ENCODE assay signal across 8 cellular contexts in the genomic region with DNA sequence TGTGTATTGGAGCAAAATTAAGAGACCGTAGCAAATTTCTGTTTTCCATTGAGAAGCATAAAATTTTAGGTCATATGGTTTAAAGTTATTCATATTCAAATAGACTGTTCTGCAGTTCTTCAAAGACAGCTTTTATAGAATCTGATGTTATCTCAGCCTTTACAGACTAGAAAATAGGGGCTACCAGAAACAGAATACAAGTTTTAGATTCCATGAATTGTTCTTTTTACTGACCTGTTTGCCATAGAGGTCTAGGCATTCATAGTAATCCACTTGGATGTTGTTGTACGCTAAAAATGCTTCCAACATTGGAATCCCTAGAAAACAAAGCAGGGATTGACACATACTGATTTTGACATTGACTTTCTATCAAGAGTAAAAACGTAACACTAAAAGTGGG.
"Had no signal": no experiment of that assay in that cellular context is flagged by ENCODE, and none has a peak within 500 bp of the region (broad histone marks: within the 10 kb centered on the region; RNA-seq: fewer than 3 reads in every experiment).

No MANE protein-coding gene starts in this region.

- DNase-seq: GDM1, GF-D8 had no signal

- FAIRE-seq: G401.6, GM12878, GM12891, GM12892, GM18507, GM19239 had no signal

- ATAC-seq: GM12878 had no signal

- H3K4me3 ChIP-seq: GM12878 had no signal
